ENCODE assay signal across 16 cellular contexts in genomic region chr16:57564571-57565270, GRCh38. TPM values are rescaled to one million over a fixed set of nuclear protein-coding genes. Genes with fewer than 3 reads are reported as not detected.
A peak's percentile ranks its signal among the peaks of the same experiment; 100 is the strongest.
DNase-seq lines count a peak whose midpoint lies in the region; ATAC-seq and TF ChIP-seq lines count a peak whose summit lies in the region.
"Had no signal": no experiment of that assay in that cellular context is flagged by ENCODE, and none has a peak within 500 bp of the region (broad histone marks: within the 10 kb centered on the region; RNA-seq: fewer than 3 reads in every experiment).

No MANE protein-coding gene starts in this region.

- intact Hi-C loops in activated CD4-positive, alpha-beta T cell treated with anti-CD3 and anti-CD28 coated beads, Interleukin-2, amount 10 ng/mL, durations not matched to agents 24 days and 14 days (cut with micrococcal nuclease) = no loop called here

- no peak overlapping the region for H3K4me2 ChIP-seq in hepatocyte

- peaks cover 2% of the 10 kb centered on the region for H3K4me1 Mint-ChIP-seq in activated CD4-positive, alpha-beta T cell treated with anti-CD3 and anti-CD28 coated beads, Interleukin-2, amount 10 ng/mL, durations not matched to agents 24 days and 14 days

- H3K27me3 ChIP-seq in hepatocyte = no peaks in the 10 kb centered on the region
- H3K27me3 ChIP-seq: BE2C, ovary had no signal

- 58% methylated on average over 10 of the region's 10 CpGs for WGBS in hepatocyte (ENCODE audit: low lambda C conversion rate, missing lambda C conversion rate)

- H2AFZ ChIP-seq in hepatocyte = no peak overlapping the region

- no peaks in the 10 kb centered on the region for H3K27me3 Mint-ChIP-seq in activated CD4-positive, alpha-beta T cell treated with anti-CD3 and anti-CD28 coated beads, Interleukin-2, amount 10 ng/mL, durations not matched to agents 24 days and 14 days
- H3K27me3 Mint-ChIP-seq: activated CD4-positive, alpha-beta memory T cell treated with anti-CD3 and anti-CD28 coated beads, Interleukin-2, amount 10 ng/mL, durations not matched to agents 7 days and 5 days had no signal

- H3K4me3 Mint-ChIP-seq in activated CD4-positive, alpha-beta T cell treated with anti-CD3 and anti-CD28 coated beads, Interleukin-2, amount 10 ng/mL, durations not matched to agents 24 days and 14 days = no peak overlapping the region
- H3K4me3 Mint-ChIP-seq: activated CD4-positive, alpha-beta memory T cell treated with anti-CD3 and anti-CD28 coated beads, Interleukin-2, amount 10 ng/mL, durations not matched to agents 7 days and 5 days; activated naive CD8-positive, alpha-beta T cell treated with anti-CD3 and anti-CD28 coated beads, Interleukin-2, amount 10 ng/mL, durations not matched to agents 7 days and 5 days; T-cell had no signal

- no peak overlapping the region for H3K27ac Mint-ChIP-seq in activated CD4-positive, alpha-beta T cell treated with anti-CD3 and anti-CD28 coated beads, Interleukin-2, amount 10 ng/mL, durations not matched to agents 24 days and 14 days
- H3K27ac Mint-ChIP-seq: activated CD4-positive, alpha-beta memory T cell treated with anti-CD3 and anti-CD28 coated beads, Interleukin-2, amount 10 ng/mL, durations not matched to agents 7 days and 5 days; activated naive CD8-positive, alpha-beta T cell treated with anti-CD3 and anti-CD28 coated beads, Interleukin-2, amount 10 ng/mL, durations not matched to agents 7 days and 5 days had no signal

- no peaks in the 10 kb centered on the region for H3K36me3 ChIP-seq in hepatocyte (replicated peaks; ENCODE audit: insufficient read depth, low read depth)
- H3K36me3 ChIP-seq: BE2C, ovary had no signal

- no peaks in the 10 kb centered on the region for H3K9me2 ChIP-seq in hepatocyte (replicated peaks; ENCODE audit: insufficient read depth)

- peaks cover 31% of the 10 kb centered on the region for H3K9me3 Mint-ChIP-seq in activated CD4-positive, alpha-beta T cell treated with anti-CD3 and anti-CD28 coated beads, Interleukin-2, amount 10 ng/mL, durations not matched to agents 24 days and 14 days

- H4K20me1 ChIP-seq in hepatocyte (ENCODE audit: insufficient read depth, poor library complexity, severe bottlenecking) = no peaks in the 10 kb centered on the region

- no peak overlapping the region for H3K27ac ChIP-seq in hepatocyte
- H3K27ac ChIP-seq: ovary had no signal

- H3K9me3 ChIP-seq in hepatocyte (ENCODE audit: low read depth) = no peaks in the 10 kb centered on the region
- H3K9me3 ChIP-seq: BE2C had no signal

- no peak for TF ChIP-seq CTCF in hepatocyte (IDR thresholded peaks at IDR 0.05; ENCODE audit: poor library complexity)

- no peak overlapping the region for H3K4me3 ChIP-seq in hepatocyte
- H3K4me3 ChIP-seq: ovary had no signal

- no peaks in the 10 kb centered on the region for H3K4me1 ChIP-seq in hepatocyte (ENCODE audit: insufficient read depth)

- in situ Hi-C loops in ACHN (cut with HindIII; ENCODE audit: low pct_ligation_motif_present, low pct_unique_long_range_greater_than_20kb, low sequenced_read_pairs) = no loop called here

- H3K36me3 Mint-ChIP-seq in activated CD4-positive, alpha-beta T cell treated with anti-CD3 and anti-CD28 coated beads, Interleukin-2, amount 10 ng/mL, durations not matched to agents 24 days and 14 days (ENCODE audit: low read depth) = peaks cover 33% of the 10 kb centered on the region

- ATAC-seq in GM19452 (IDR thresholded peaks at IDR 0.05; ENCODE audit: unreplicated experiment) = no peak
- ATAC-seq: T-cell had no signal

- H3K79me2 ChIP-seq in hepatocyte = no peaks in the 10 kb centered on the region

- DNase-seq in ACHN (peak; percentile 12), HK-2 (ENCODE audit: unreplicated experiment) (peak; percentile 34), astrocyte of the hippocampus (ENCODE audit: low read depth, low spot score) (peak; percentile 50), hepatocyte (ENCODE audit: low spot score) (peak; percentile 38), HT-29 (ENCODE audit: low spot score) (no peak)
- DNase-seq in activated CD4-positive, alpha-beta T cell treated with anti-CD3 and anti-CD28 coated beads, Interleukin-2, amount 10 ng/mL, durations not matched to agents 24 days and 14 days = no peak
- no peak for DNase-seq in activated CD4-positive, alpha-beta T cell treated with anti-CD3 and anti-CD28 coated beads for 48 hours
- DNase-seq: activated CD4-positive, alpha-beta memory T cell treated with anti-CD3 and anti-CD28 coated beads, Interleukin-2, amount 10 ng/mL, durations not matched to agents 7 days and 5 days; activated naive CD8-positive, alpha-beta T cell treated with anti-CD3 and anti-CD28 coated beads, Interleukin-2, amount 10 ng/mL, durations not matched to agents 7 days and 5 days; BE2C; effector CD4-positive, alpha-beta T cell; GF-D8; NCI-H2107; ovary; T-cell had no signal

RNA-seq across cellular contexts. Expression of gene ADGRG5, which starts 22.3 kb away (rescaled TPM):
- total RNA-seq in hepatocyte = 1.1 and 2.2 TPM in 2 replicates
- polyA plus RNA-seq in hepatocyte = 1.9 and 2.9 TPM in 2 replicates
- total RNA-seq in activated CD4-positive, alpha-beta T cell treated with anti-CD3 and anti-CD28 coated beads, Interleukin-2, amount 10 ng/mL, durations not matched to agents 24 days and 14 days = 5.4 and 6.1 TPM in 2 replicates
- total RNA-seq in HT-29 (2014; rRNA removed; shearing (Covaris generic)) = 3.1 and 5.1 TPM in 2 replicates

RNA-seq across cellular contexts. Expression of gene CCDC102A, which starts 28.4 kb away (rescaled TPM):
- 10.5 and 11.4 TPM in 2 replicates for total RNA-seq in hepatocyte
- 13.1 and 17.2 TPM in 2 replicates for polyA plus RNA-seq in hepatocyte
- total RNA-seq in activated CD4-positive, alpha-beta T cell treated with anti-CD3 and anti-CD28 coated beads, Interleukin-2, amount 10 ng/mL, durations not matched to agents 24 days and 14 days = 6.0 and 6.7 TPM in 2 replicates
- 7.6 and 7.7 TPM in 2 replicates for total RNA-seq in HT-29 (2014; rRNA removed; shearing (Covaris generic))

Comparison
In these comparisons a context has a peak if more than half of its experiments do, and no peak if none do; other contexts are left out.
1. DNase-seq: peak in ACHN (single experiment), HK-2 (single experiment), astrocyte of the hippocampus (single experiment) and hepatocyte (single experiment); none in activated CD4-positive, alpha-beta T cell treated with anti-CD3 and anti-CD28 coated beads, Interleukin-2, amount 10 ng/mL, durations not matched to agents 24 days and 14 days (single experiment), HT-29 (single experiment) and activated CD4-positive, alpha-beta T cell treated with anti-CD3 and anti-CD28 coated beads for 48 hours (single experiment).